ENCODE assay signal across 1 cellular context in the genomic region with DNA sequence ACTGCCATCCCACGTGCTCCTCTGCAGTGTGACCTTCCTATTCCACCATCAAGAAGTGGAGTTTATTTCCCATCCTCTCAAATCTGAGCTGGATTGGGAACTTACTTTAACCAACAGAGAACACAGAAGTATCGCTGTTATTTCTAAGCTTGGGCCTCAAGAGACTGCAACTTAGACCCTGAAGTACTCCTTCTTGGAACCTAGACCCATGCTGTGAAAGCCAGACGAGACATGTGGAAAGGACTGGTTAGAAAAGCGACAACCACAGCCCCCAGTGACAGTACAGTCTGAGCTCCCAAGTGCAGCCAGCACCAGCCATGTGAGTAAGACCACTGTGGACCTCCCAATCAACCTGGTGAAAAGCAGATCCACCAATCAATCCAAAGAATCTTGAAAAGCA.
TF ChIP-seq lines count a peak whose summit lies in the region.

No MANE protein-coding gene starts in this region.

TF ChIP-seq in H1, 55 proteins besides CTCF, POLR2A, EP300 and RAD21 (continued from another document):
- TF ChIP-seq EGR1 (IDR thresholded peaks at IDR 0.05; ENCODE audit: borderline replicate concordance, low read depth, low read length) (no peak), RNF2 (IDR thresholded peaks at IDR 0.05; ENCODE audit: borderline replicate concordance, low read depth, low read length, missing control alignments, poor library complexity, severe bottlenecking) (no peak), CEBPB (IDR thresholded peaks at IDR 0.05; ENCODE audit: low read depth, low read length) (no peak), GTF2F1 (IDR thresholded peaks at IDR 0.05; ENCODE audit: borderline replicate concordance, low read depth, low read length) (no peak), YY1 (IDR thresholded peaks at IDR 0.05; ENCODE audit: low read depth, low read length) (no peak), TCF12 (IDR thresholded peaks at IDR 0.05; ENCODE audit: low read depth, low read length) (no peak), CHD1 (IDR thresholded peaks at IDR 0.05; ENCODE audit: low read depth, low read length) (no peak), NANOG (IDR thresholded peaks at IDR 0.05; ENCODE audit: insufficient read depth, low read depth, low read length, poor library complexity, severe bottlenecking) (no peak), TAF1 (IDR thresholded peaks at IDR 0.05; ENCODE audit: low read depth, low read length) (no peak), NRF1 (IDR thresholded peaks at IDR 0.05; ENCODE audit: low read depth, low read length) (no peak)
